In genomic region chr2:9212010-9212638, GRCh38 we compare ENCODE assay signal across 15 cellular contexts. TPM values are rescaled to one million over a fixed set of nuclear protein-coding genes. Genes with fewer than 3 reads are reported as not detected.
A peak's percentile ranks its signal among the peaks of the same experiment; 100 is the strongest.
DNase-seq lines count a peak whose midpoint lies in the region; ATAC-seq and TF ChIP-seq lines count a peak whose summit lies in the region.
"Had no signal": no experiment of that assay in that cellular context is flagged by ENCODE, and none has a peak within 500 bp of the region (broad histone marks: within the 10 kb centered on the region; RNA-seq: fewer than 3 reads in every experiment).

No MANE protein-coding gene starts in this region.

- H3K27me3 Mint-ChIP-seq in mesothelial cell of epicardium (ENCODE audit: low read depth), result no peaks in the 10 kb centered on the region

- no peaks in the 10 kb centered on the region for H3K27me3 ChIP-seq in right atrium auricular region
- peaks cover 0 to 8% (median 3%) of the 10 kb centered on the region in 3 donors for H3K27me3 ChIP-seq in gastrocnemius medialis

- in situ Hi-C loops in gastrocnemius medialis (cut with MboI; ENCODE audit: low sequenced_read_pairs in 4 of 4), result no loop called here

- no peak for ATAC-seq in gastrocnemius medialis
- ATAC-seq in GM19397 (IDR thresholded peaks at IDR 0.05; ENCODE audit: unreplicated experiment), result no peak
- ATAC-seq: GM23338 had no signal

- H3K4me1 Mint-ChIP-seq in mesothelial cell of epicardium, result peaks cover 18% of the 10 kb centered on the region

- H3K27ac ChIP-seq in right atrium auricular region (peak overlapping the region; percentile 64), gastrocnemius medialis (peak overlapping the region; percentile 16 to 71 (median 52))
- H3K27ac ChIP-seq: epithelial cell of prostate had no signal

- peak overlapping the region in 1 of 2 donors; percentile 8 for H3K4me3 ChIP-seq in right atrium auricular region
- H3K4me3 ChIP-seq in gastrocnemius medialis, result no peak overlapping the region
- H3K4me3 ChIP-seq: GM23338 had no signal

- H3K4me3 Mint-ChIP-seq in mesothelial cell of epicardium, result no peak overlapping the region
- H3K4me3 Mint-ChIP-seq: CD4-positive, alpha-beta memory T cell; GM23338; IgD-negative memory B cell had no signal

- H3K9me3 ChIP-seq in right atrium auricular region, result no peaks in the 10 kb centered on the region
- H3K9me3 ChIP-seq in gastrocnemius medialis, result no peaks in the 10 kb centered on the region

- TF ChIP-seq CTCF in right atrium auricular region (IDR thresholded peaks at IDR 0.05) (no peak), gastrocnemius medialis (IDR thresholded peaks at IDR 0.05 in 4 of 5, conservative IDR thresholded peaks at IDR 0.05 in 1 of 5) (no peak), mesothelial cell of epicardium (IDR thresholded peaks at IDR 0.05; ENCODE audit: unreplicated experiment) (no peak)

- H3K27ac Mint-ChIP-seq in mesothelial cell of epicardium, result no peak overlapping the region
- H3K27ac Mint-ChIP-seq: CD4-positive, alpha-beta memory T cell; GM23338; IgD-negative memory B cell had no signal

- H3K36me3 ChIP-seq in right atrium auricular region, result no peaks in the 10 kb centered on the region
- no peaks in the 10 kb centered on the region for H3K36me3 ChIP-seq in gastrocnemius medialis

- no peak for TF ChIP-seq POLR2A in gastrocnemius medialis (IDR thresholded peaks at IDR 0.05)

- H3K4me1 ChIP-seq in right atrium auricular region (peaks cover 0 to 45% of the 10 kb centered on the region in 2 donors), gastrocnemius medialis (peaks cover 18 to 38% of the 10 kb centered on the region in 2 donors)

- DNase-seq in COLO668 (lab: John Stamatoyannopoulos, UW; ENCODE audit: unreplicated experiment) (peak; percentile 25), NCI-H748 treated with DMSO at 0.1 percent for 48 hours (lab: John Stamatoyannopoulos, UW) (peak; percentile 25), right atrium auricular region (ENCODE audit: low spot score) (peak; percentile 53), gastrocnemius medialis (no peak), kidney glomerular epithelial cell (lab: John Stamatoyannopoulos, UW) (no peak), NCI-H2196 (lab: John Stamatoyannopoulos, UW; ENCODE audit: unreplicated experiment) (no peak), mesothelial cell of epicardium (ENCODE audit: low spot score in 2 of 2, unreplicated experiment in 2 of 2) (no peak)
- DNase-seq: amygdala; CD4-positive, alpha-beta memory T cell; NCI-H2081 treated with DMSO at 0.1 percent for 48 hours; posterior cingulate gyrus had no signal

- no peaks in the 10 kb centered on the region for H3K9me3 Mint-ChIP-seq in mesothelial cell of epicardium
- H3K9me3 Mint-ChIP-seq: CD4-positive, alpha-beta memory T cell; GM23338 had no signal

- peaks cover 3% of the 10 kb centered on the region for H3K36me3 Mint-ChIP-seq in mesothelial cell of epicardium
- H3K36me3 Mint-ChIP-seq: CD4-positive, alpha-beta memory T cell; IgD-negative memory B cell had no signal

- intact Hi-C loops in gastrocnemius medialis (cut with DNase I; ENCODE audit: low total_unique reads), result no loop called here

RNA-seq across cellular contexts. Expression of gene ASAP2, which starts 5.5 kb away (rescaled TPM):
- total RNA-seq in right atrium auricular region (10 to 100 TPM; 13.2 to 20.3 TPM), gastrocnemius medialis (1 to 10 TPM; 1.9 to 4.0 (median 3.4) TPM), mesothelial cell of epicardium (25.8 to 29.7 TPM (median 26.2 TPM) in 3 replicates)
- total RNA-seq: CD4-positive, alpha-beta memory T cell had no signal

Comparison
In these comparisons a context has a peak if more than half of its experiments do, and no peak if none do; other contexts are left out.
1. DNase-seq: peak in COLO668 (single experiment), NCI-H748 treated with DMSO at 0.1 percent for 48 hours (single experiment) and right atrium auricular region (single experiment); none in gastrocnemius medialis (0 of 2), kidney glomerular epithelial cell (single experiment), NCI-H2196 (single experiment) and mesothelial cell of epicardium (0 of 2).